In genomic region chr2:238426568-238427434, GRCh38 we compare ENCODE assay signal across 1 cellular context.
A peak's percentile ranks its signal among the peaks of the same experiment; 100 is the strongest.
TF ChIP-seq lines count a peak whose summit lies in the region.

TSS of gene ASB1 (plus strand) at chr2:238426927. CDS start at chr2:238427071, 144 bp downstream.

TF ChIP-seq in HepG2, 621 proteins besides CTCF, POLR2A, EP300 and RAD21 (continued from another document and continues in another):
- TF ChIP-seq BRF2 (CRISPR knock-in tag; IDR thresholded peaks at IDR 0.05) (peak; percentile 86; the same call in 1 of the 2 replicates), ZNF619 (CRISPR knock-in tag; IDR thresholded peaks at IDR 0.05) (0 out of 2 replicates have a peak, but pooled peaks have one; percentile 15), ATF4 (CRISPR knock-in tag; IDR thresholded peaks at IDR 0.05) (no peak; a peak in 1 of 4 replicates), NR2F1 (CRISPR knock-in tag; IDR thresholded peaks at IDR 0.05) (peak; percentile 26 to 27; a peak in 1 of 4 replicates), XRCC5 (optimal IDR thresholded peaks at IDR 0.05; ENCODE audit: low read length) (peak; percentile 79), ZNF501 (CRISPR knock-in tag; IDR thresholded peaks at IDR 0.05) (peak; percentile 72), ZNF383 (CRISPR knock-in tag; IDR thresholded peaks at IDR 0.05; ENCODE audit: borderline replicate concordance) (no peak), ZNF572 (CRISPR knock-in tag; IDR thresholded peaks at IDR 0.05) (0 out of 2 replicates have a peak, but pooled peaks have one; percentile 8), TBX2 (CRISPR knock-in tag; IDR thresholded peaks at IDR 0.05; ENCODE audit: borderline replicate concordance) (peak; percentile 27; the same call in 1 of the 2 replicates), ZNF564 (CRISPR knock-in tag; IDR thresholded peaks at IDR 0.05) (peak; percentile 62), FOXP4 (CRISPR knock-in tag; IDR thresholded peaks at IDR 0.05) (peak; percentile 9; the same call in 1 of the 2 replicates), ZNF629 (CRISPR knock-in tag; conservative IDR thresholded peaks at IDR 0.05) (0 out of 2 replicates have a peak, but pooled peaks have one; percentile 4), SPEN (CRISPR knock-in tag; IDR thresholded peaks at IDR 0.05; ENCODE audit: low read depth) (peak; percentile 96), REL (CRISPR knock-in tag; conservative IDR thresholded peaks at IDR 0.05) (peak; percentile 52; the same call in 1 of the 2 replicates), TCF12 (IDR thresholded peaks at IDR 0.05) (no peak), TCF12 (CRISPR knock-in tag; IDR thresholded peaks at IDR 0.05) (peak; percentile 83; the same call in 1 of the 2 replicates), CAMTA2 (CRISPR knock-in tag; IDR thresholded peaks at IDR 0.05; ENCODE audit: borderline replicate concordance) (0 out of 2 replicates have a peak, but pooled peaks have one; percentile 22), ZNF703 (CRISPR knock-in tag; IDR thresholded peaks at IDR 0.05; ENCODE audit: borderline replicate concordance) (peak; percentile 88; the same call in 1 of the 2 replicates), SNAI1 (CRISPR knock-in tag; IDR thresholded peaks at IDR 0.05; ENCODE audit: borderline replicate concordance) (no peak), ZBTB26 (CRISPR knock-in tag; IDR thresholded peaks at IDR 0.05; ENCODE audit: borderline replicate concordance) (no peak; the same call in 1 of the 2 replicates), THAP8 (CRISPR knock-in tag; IDR thresholded peaks at IDR 0.05; ENCODE audit: borderline replicate concordance) (peak; percentile 31; the same call in 1 of the 2 replicates), ISX (CRISPR knock-in tag; conservative IDR thresholded peaks at IDR 0.05) (0 out of 2 replicates have a peak, but pooled peaks have one; percentile 78), ZNF205 (CRISPR knock-in tag; IDR thresholded peaks at IDR 0.05) (0 out of 2 replicates have a peak, but pooled peaks have one; percentile 14), ZNF75D (CRISPR knock-in tag; IDR thresholded peaks at IDR 0.05; ENCODE audit: borderline replicate concordance) (no peak), E2F5 (CRISPR knock-in tag; conservative IDR thresholded peaks at IDR 0.05) (no peak), AGO2 (optimal IDR thresholded peaks at IDR 0.05; ENCODE audit: low read depth, low read length) (peak; percentile 74), ZNF550 (CRISPR knock-in tag; IDR thresholded peaks at IDR 0.05; ENCODE audit: borderline replicate concordance) (no peak), ZFP36L1 (CRISPR knock-in tag; IDR thresholded peaks at IDR 0.05) (peak; percentile 86; the same call in 1 of the 2 replicates), DNMT1 (CRISPR knock-in tag; IDR thresholded peaks at IDR 0.05) (peak; percentile 30; the same call in 1 of the 2 replicates), MBD4 (IDR thresholded peaks at IDR 0.05; ENCODE audit: borderline replicate concordance, low read length) (no peak), STAG1 (CRISPR knock-in tag; IDR thresholded peaks at IDR 0.05) (no peak), ZNF382 (CRISPR knock-in tag; IDR thresholded peaks at IDR 0.05; ENCODE audit: borderline replicate concordance) (no peak), MLXIP (CRISPR knock-in tag; IDR thresholded peaks at IDR 0.05; ENCODE audit: borderline replicate concordance) (0 out of 2 replicates have a peak, but pooled peaks have one; percentile 12), NFYC (CRISPR knock-in tag; IDR thresholded peaks at IDR 0.05) (no peak), AFF4 (CRISPR knock-in tag; IDR thresholded peaks at IDR 0.05) (0 out of 2 replicates have a peak, but pooled peaks have one; percentile 42), EHMT2 (IDR thresholded peaks at IDR 0.05; ENCODE audit: borderline replicate concordance, low read depth, low read length) (no peak), BORCS8-MEF2B (CRISPR knock-in tag; IDR thresholded peaks at IDR 0.05) (peak; percentile 53; the same call in 1 of the 2 replicates), MXD3 (CRISPR knock-in tag; IDR thresholded peaks at IDR 0.05) (peak; percentile 64), ZMAT5 (CRISPR knock-in tag; IDR thresholded peaks at IDR 0.05; ENCODE audit: borderline replicate concordance, low read depth) (no peak), MTF1 (CRISPR knock-in tag; IDR thresholded peaks at IDR 0.05) (peak; percentile 69; the same call in 1 of the 2 replicates), ZMYM4 (CRISPR knock-in tag; IDR thresholded peaks at IDR 0.05) (peak; percentile 72), ZNF784 (CRISPR knock-in tag; IDR thresholded peaks at IDR 0.05; ENCODE audit: borderline replicate concordance) (peak; percentile 59; the same call in 1 of the 2 replicates), SRY (CRISPR knock-in tag; IDR thresholded peaks at IDR 0.05) (peak; percentile 83; the same call in 1 of the 2 replicates), ELK4 (CRISPR knock-in tag; IDR thresholded peaks at IDR 0.05; ENCODE audit: borderline replicate concordance) (no peak; the same call in 1 of the 2 replicates), ESRRA (CRISPR knock-in tag; IDR thresholded peaks at IDR 0.05; ENCODE audit: low read depth) (peak; percentile 77)
